Comparison of ENCODE assay signal across 8 cellular contexts in genomic region chr10:42367532-42368230, GRCh38.
DNase-seq lines count a peak whose midpoint lies in the region; ATAC-seq and TF ChIP-seq lines count a peak whose summit lies in the region.

No MANE protein-coding gene starts in this region.

- H3K4me1 Mint-ChIP-seq in T-helper 17 cell, result no peaks in the 10 kb centered on the region

- H3K36me3 ChIP-seq in muscle layer of colon (ENCODE audit: insufficient read depth, low read length), result no peaks in the 10 kb centered on the region
- H3K36me3 ChIP-seq in upper lobe of right lung, result no peaks in the 10 kb centered on the region

- H3K27me3 ChIP-seq in muscle layer of colon (ENCODE audit: control insufficient read depth in 1 of 2, insufficient read depth in 2 of 2, low read length in 2 of 2) (no peaks in the 10 kb centered on the region), upper lobe of right lung (no peaks in the 10 kb centered on the region)

- H3K36me3 Mint-ChIP-seq in T-helper 17 cell (ENCODE audit: low read depth), result no peaks in the 10 kb centered on the region

- peaks cover 4% of the 10 kb centered on the region for H3K27me3 Mint-ChIP-seq in T-helper 17 cell

- H3K27ac ChIP-seq in 22Rv1, result peak overlapping the region; percentile 47; the same call in 1 of the 2 replicates
- H3K27ac ChIP-seq in muscle layer of colon (ENCODE audit: low read depth, low read length), result no peak overlapping the region
- H3K27ac ChIP-seq in upper lobe of right lung, result peak overlapping the region; percentile 24

- H3K4me1 ChIP-seq in muscle layer of colon (ENCODE audit: insufficient read depth, low read length) (no peaks in the 10 kb centered on the region), upper lobe of right lung (peaks cover 3% of the 10 kb centered on the region)

- intact Hi-C loops in upper lobe of right lung (cut with DNase I), result no loop called here

- H3K9me3 ChIP-seq in T-helper 17 cell (ENCODE audit: control insufficient read depth, low read length, poor library complexity, severe bottlenecking) (no peaks in the 10 kb centered on the region), muscle layer of colon (ENCODE audit: low read length) (no peaks in the 10 kb centered on the region), upper lobe of right lung (no peaks in the 10 kb centered on the region)

- ATAC-seq in GM18511 (IDR thresholded peaks at IDR 0.05; ENCODE audit: unreplicated experiment) (peak; percentile 100), HG03442 (IDR thresholded peaks at IDR 0.05; ENCODE audit: unreplicated experiment) (peak; percentile 97), T-helper 17 cell (peak; percentile 50), upper lobe of right lung (peak; percentile 100), HG03439 (IDR thresholded peaks at IDR 0.05; ENCODE audit: unreplicated experiment) (no peak)

- H3K4me3 ChIP-seq in muscle layer of colon (ENCODE audit: low read depth in 1 of 2, low read length in 2 of 2) (peak overlapping the region; percentile 74 to 80), upper lobe of right lung (peak overlapping the region; percentile 68)

- DNase-seq in T-helper 17 cell (no peak), fibroblast of gingiva (ENCODE audit: low read depth) (peak; percentile 98), upper lobe of right lung (peak; percentile 88)

- H3K4me3 Mint-ChIP-seq in T-helper 17 cell, result peak overlapping the region; percentile 12

- no peak for TF ChIP-seq CTCF in 22Rv1 (IDR thresholded peaks at IDR 0.05)
- TF ChIP-seq CTCF in upper lobe of right lung (IDR thresholded peaks at IDR 0.05), result no peak

- no peak overlapping the region for H3K27ac Mint-ChIP-seq in T-helper 17 cell

- H3K9ac ChIP-seq in muscle layer of colon (ENCODE audit: low read length), result no peak overlapping the region

Comparison
In these comparisons a context has a peak if more than half of its experiments do, and no peak if none do; other contexts are left out.
1. DNase-seq: peak in fibroblast of gingiva (single experiment) and upper lobe of right lung (single experiment); none in T-helper 17 cell (0 of 3).